9 cellular contexts compared by ENCODE assay signal in the genomic region with DNA sequence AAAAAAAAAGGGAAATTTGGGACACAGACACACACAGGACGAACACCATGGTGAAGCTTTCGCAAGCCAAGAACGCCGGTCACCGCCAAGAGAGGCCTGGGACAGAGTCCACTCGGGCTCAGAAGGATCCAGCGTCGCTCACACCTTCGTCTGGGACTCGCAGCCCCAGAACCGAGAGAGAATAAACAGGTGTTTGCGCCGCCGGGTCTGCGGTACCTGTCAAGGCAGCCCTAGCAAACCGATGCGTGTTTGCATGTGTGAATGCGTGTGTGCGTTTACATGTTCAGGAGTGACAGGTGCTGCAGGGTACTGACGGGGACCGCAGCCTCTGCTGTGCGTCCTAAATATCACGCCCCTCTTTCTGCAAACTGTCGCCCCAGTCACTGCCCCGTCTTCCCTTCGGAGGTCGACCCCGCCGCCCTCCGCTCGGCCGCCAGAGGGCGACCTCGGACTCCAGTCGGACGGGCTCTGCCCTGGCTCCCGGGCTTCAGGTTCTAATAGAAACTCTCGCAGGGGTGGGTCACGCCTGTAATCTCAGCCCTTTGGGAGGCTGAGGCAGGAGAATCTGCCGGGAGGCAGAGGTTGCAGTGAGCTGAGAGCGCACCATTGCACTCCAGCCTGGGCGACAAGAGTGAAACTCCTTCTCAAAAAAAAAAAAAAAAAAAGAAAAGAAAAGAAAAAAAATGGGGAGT. TPM values are rescaled to one million over a fixed set of nuclear protein-coding genes. Genes with fewer than 3 reads are reported as not detected.
DNase-seq lines count a peak whose midpoint lies in the region; ATAC-seq, FAIRE-seq and TF ChIP-seq lines count a peak whose summit lies in the region.
"Had no signal": no experiment of that assay in that cellular context is flagged by ENCODE, and none has a peak within 500 bp of the region (broad histone marks: within the 10 kb centered on the region; RNA-seq: fewer than 3 reads in every experiment).

No MANE protein-coding gene starts in this region.

- WGBS in H1 (ENCODE audit: extremely low coverage in 1 of 2, insufficient coverage in 1 of 2, insufficient read length in 1 of 2, insufficient replicate concordance in 2 of 2, low coverage in 1 of 2, low lambda C conversion rate in 2 of 2, missing lambda C conversion rate in 1 of 2), 2 experiments = 28% methylated on average over 41 of the region's 42 CpGs; no CpG with 5 or more reads in 1 of the 2 experiments

- H3K23me2 ChIP-seq in H1 (ENCODE audit: low read depth, low read length) = peaks cover 4% of the 10 kb centered on the region; the same call in 1 of the 2 replicates

- H4K91ac ChIP-seq in H1 (replicated peaks; ENCODE audit: insufficient read length, low read length) = no peak overlapping the region

- H2BK120ac ChIP-seq in H1 (replicated peaks; ENCODE audit: low read depth, low read length) = no peak overlapping the region

- H4K20me1 ChIP-seq in H1 (replicated peaks in 1 of 2; ENCODE audit: control insufficient read depth in 1 of 2, insufficient read depth in 2 of 2, low read length in 2 of 2) = no peaks in the 10 kb centered on the region

- H3K27ac ChIP-seq in H1 (ENCODE audit: low read depth, low read length) = no peak overlapping the region
- H3K27ac ChIP-seq: epithelial cell of prostate had no signal

- peaks cover 10% of the 10 kb centered on the region for H3K27me3 Mint-ChIP-seq in activated CD8-positive, alpha-beta T cell treated with anti-CD3 and anti-CD28 coated beads, Interleukin-2, amount 10 ng/mL, durations not matched to agents 7 days and 5 days (ENCODE audit: low read depth)

- H4K8ac ChIP-seq in H1 (ENCODE audit: extremely low read depth, insufficient read depth, low read length) = no peak overlapping the region

- no peaks in the 10 kb centered on the region for H3K79me2 ChIP-seq in H1 (ENCODE audit: control insufficient read depth in 1 of 2, insufficient read depth in 2 of 2, low read length in 2 of 2)

- peaks cover 6% of the 10 kb centered on the region for H3K9me3 Mint-ChIP-seq in activated CD8-positive, alpha-beta T cell treated with anti-CD3 and anti-CD28 coated beads, Interleukin-2, amount 10 ng/mL, durations not matched to agents 7 days and 5 days (ENCODE audit: insufficient read depth)

- peaks cover 0 to 8% (median 4%) of the 10 kb centered on the region in 4 experiments; a peak in 4 of 7 replicates for H3K4me1 ChIP-seq in H1 (replicated peaks in 1 of 4; ENCODE audit: control insufficient read depth in 3 of 4, insufficient read depth in 4 of 4, low read length in 3 of 4)

- peak overlapping the region; percentile 72 for H3K4me3 Mint-ChIP-seq in activated CD8-positive, alpha-beta T cell treated with anti-CD3 and anti-CD28 coated beads, Interleukin-2, amount 10 ng/mL, durations not matched to agents 7 days and 5 days

- H3K9ac ChIP-seq in H1 (replicated peaks in 1 of 4; ENCODE audit: extremely low read depth in 1 of 4, low read depth in 3 of 4, low read length in 3 of 4) = no peak overlapping the region

- peaks cover 27% of the 10 kb centered on the region for H3K4me1 Mint-ChIP-seq in activated CD8-positive, alpha-beta T cell treated with anti-CD3 and anti-CD28 coated beads, Interleukin-2, amount 10 ng/mL, durations not matched to agents 7 days and 5 days (ENCODE audit: low read depth)

- H3K79me1 ChIP-seq in H1 (ENCODE audit: low read depth, low read length) = no peaks in the 10 kb centered on the region

- no peak overlapping the region for H2AFZ ChIP-seq in H1 (ENCODE audit: low read length)

- peaks cover 0 to 5% (median 1%) of the 10 kb centered on the region in 4 experiments; a peak in 4 of 8 replicates for H3K36me3 ChIP-seq in H1 (ENCODE audit: control insufficient read depth in 2 of 4, insufficient read depth in 4 of 4, low read length in 3 of 4)

- no peak overlapping the region for H2BK5ac ChIP-seq in H1 (ENCODE audit: low read depth, low read length)

- DNase-seq in DMS79 (lab: John Stamatoyannopoulos, UW) (peak; percentile 37), NCI-H748 (lab: John Stamatoyannopoulos, UW; ENCODE audit: unreplicated experiment) (peak; percentile 75), H1 (ENCODE audit: low read depth in 1 of 2, low spot score in 2 of 2) (peak in 1 of 2 experiments; percentile 95), midbrain (lab: John Stamatoyannopoulos, UW) (peak; percentile 78), SKM-1 (lab: John Stamatoyannopoulos, UW; ENCODE audit: unreplicated experiment) (no peak)
- peak; percentile 87 for DNase-seq in activated CD8-positive, alpha-beta T cell treated with anti-CD3 and anti-CD28 coated beads, Interleukin-2, amount 10 ng/mL, durations not matched to agents 7 days and 5 days
- peak; percentile 73 to 79 for DNase-seq in stimulated activated CD8-positive, alpha-beta memory T cell treated with anti-CD3 and anti-CD28 coated beads, Interleukin-15, amount 100 ng/mL, for 48 hours (ENCODE audit: low read depth in 2 of 2)

- TF ChIP-seq EP300 in H1 (IDR thresholded peaks at IDR 0.05; ENCODE audit: borderline replicate concordance in 1 of 2, low read depth in 2 of 2, low read length in 2 of 2) = no peak

- H3K4me3 ChIP-seq in H1 (ENCODE audit: extremely low read depth in 1 of 4, insufficient read depth in 2 of 4, low read depth in 3 of 4, low read length in 4 of 4) = peak overlapping the region in 3 of 4 experiments; percentile 20 to 52 (median 36); a peak in 5 of 8 replicates

- no peaks in the 10 kb centered on the region; a peak in 1 of 7 replicates for H3K27me3 ChIP-seq in H1 (replicated peaks in 1 of 4; ENCODE audit: control insufficient read depth in 3 of 4, extremely low read depth in 1 of 4, insufficient read depth in 3 of 4, low read length in 3 of 4)

- no peak overlapping the region for H3K4ac ChIP-seq in H1 (replicated peaks; ENCODE audit: insufficient read length, low read depth, low read length)

- no peak overlapping the region for H3K14ac ChIP-seq in H1 (ENCODE audit: insufficient read length)

- POLR2A ChIA-PET in activated CD8-positive, alpha-beta T cell treated with anti-CD3 and anti-CD28 coated beads, Interleukin-2, amount 10 ng/mL, durations not matched to agents 7 days and 5 days (lab: Charles Lee) = interaction anchor here (0.6 to 1.1 kb wide), 2 partner anchors 58 to 60 kb away, joined by 3 read pairs; no protein-coding TSS in a partner anchor
- POLR2A ChIA-PET in H1 (lab: Charles Lee; ENCODE audit: partially characterized antibody) = interaction anchor here (0.9 to 2.7 kb wide), 4 partner anchors 9 to 43 kb away, joined by 3 to 13 read pairs (median 4); no protein-coding TSS in a partner anchor

- H3K56ac ChIP-seq in H1 (replicated peaks; ENCODE audit: insufficient read length, low read depth, low read length) = no peak overlapping the region

- H2BK20ac ChIP-seq in H1 (ENCODE audit: low read length) = no peak overlapping the region

- no peak overlapping the region for H3K18ac ChIP-seq in H1 (ENCODE audit: extremely low read depth, low read length)

- H2BK12ac ChIP-seq in H1 (ENCODE audit: low read depth, low read length) = no peak overlapping the region

- no peak overlapping the region for H4K5ac ChIP-seq in H1 (ENCODE audit: insufficient read length, low read depth, low read length)

- peak; percentile 58 for ATAC-seq in HG02938 (IDR thresholded peaks at IDR 0.05; ENCODE audit: unreplicated experiment)
- peak; percentile 94 for ATAC-seq in activated CD8-positive, alpha-beta T cell treated with anti-CD3 and anti-CD28 coated beads, Interleukin-2, amount 10 ng/mL, durations not matched to agents 7 days and 5 days

- CTCF ChIA-PET in activated CD8-positive, alpha-beta T cell treated with anti-CD3 and anti-CD28 coated beads, Interleukin-2, amount 10 ng/mL, durations not matched to agents 7 days and 5 days (lab: Charles Lee) = interaction anchor here (0.7 to 2.2 kb wide), 11 partner anchors 17 to 333 kb away, joined by 3 to 9 read pairs (median 3); no protein-coding TSS in a partner anchor
- CTCF ChIA-PET in H1 (lab: Charles Lee; ENCODE audit: partially characterized antibody) = interaction anchor here (0.6 to 4.7 kb wide), 45 partner anchors 8 to 386 kb away, joined by 3 to 40 read pairs (median 5); partner anchors contain the start of genes ADAT3 and SCAMP4

- no peak for FAIRE-seq in H1 (lab: Jason Lieb, UNC)

- H2BK15ac ChIP-seq in H1 (ENCODE audit: low read length) = no peak overlapping the region

- H3K4me2 ChIP-seq in H1 (ENCODE audit: insufficient read depth in 1 of 2, low read depth in 2 of 2, low read length in 2 of 2) = peak overlapping the region; percentile 50 to 75

- peak; percentile 72 to 84 for TF ChIP-seq RAD21 in H1 (IDR thresholded peaks at IDR 0.05 in 1 of 2, conservative IDR thresholded peaks at IDR 0.05 in 1 of 2; ENCODE audit: low read depth in 2 of 2, low read length in 2 of 2)

- H3K9me3 ChIP-seq in H1 (ENCODE audit: insufficient read depth in 2 of 2, low read depth in 1 of 2, low read length in 1 of 2) = peaks cover 3 to 9% of the 10 kb centered on the region in 2 experiments; a peak in 2 of 4 replicates

- peaks cover 15% of the 10 kb centered on the region for H3K36me3 Mint-ChIP-seq in activated CD8-positive, alpha-beta T cell treated with anti-CD3 and anti-CD28 coated beads, Interleukin-2, amount 10 ng/mL, durations not matched to agents 7 days and 5 days (ENCODE audit: low read depth)

- TF ChIP-seq POLR2A in H1 (IDR thresholded peaks at IDR 0.05; ENCODE audit: control extremely low read depth in 1 of 2, low read depth in 2 of 2, low read length in 2 of 2) = no peak

- H3K23ac ChIP-seq in H1 (ENCODE audit: insufficient read length) = no peak overlapping the region

- TF ChIP-seq CTCF in H1 (IDR thresholded peaks at IDR 0.05; ENCODE audit: control extremely low read depth in 1 of 3, insufficient read depth in 1 of 3, low read depth in 1 of 3, low read length in 3 of 3) = peak; percentile 83 to 89 (median 89)

- H2AK5ac ChIP-seq in H1 (ENCODE audit: low read depth, low read length) = no peak overlapping the region

- H3K27ac Mint-ChIP-seq in activated CD8-positive, alpha-beta T cell treated with anti-CD3 and anti-CD28 coated beads, Interleukin-2, amount 10 ng/mL, durations not matched to agents 7 days and 5 days = no peak overlapping the region

RNA-seq across cellular contexts. Expression of gene CSNK1G2, which starts 11.8 kb away (rescaled TPM):
- total RNA-seq in activated CD8-positive, alpha-beta T cell treated with anti-CD3 and anti-CD28 coated beads, Interleukin-2, amount 10 ng/mL, durations not matched to agents 7 days and 5 days = 100 to 1,000 TPM; 103 to 105 TPM
- total RNA-seq in H1 (2021; fragmentation: NEBNext Ultra II Directional; extraction: Animal tissue kit (Norgen Biotek cat#: 25700)) = 99.5 and 108 TPM in 2 replicates
- polyA plus RNA-seq in H1 (2011; rRNA removed) = 130 and 184 TPM in 2 replicates
- polyA plus RNA-seq in H1 (2011; cell fraction: cytosol; rRNA removed) = 123 TPM
- polyA plus RNA-seq in H1 (2011; cell fraction: nucleus; rRNA removed) = 379 TPM
- 99.6 to 116 TPM (median 105 TPM) in 4 replicates for polyA plus RNA-seq in H1 (2012, experiment 1 of 2)
- 147 TPM for polyA plus RNA-seq in H1 (2012, experiment 2 of 2)
- 141 TPM for polyA plus RNA-seq in H1 (2013, experiment 1 of 2)
- polyA plus RNA-seq in H1 (2013, experiment 2 of 2) = 142 TPM
- 46.6 and 71.7 TPM in 2 replicates for polyA minus RNA-seq in H1 (2011; rRNA and poly(A)+ RNA removed)
- 61.9 TPM for polyA minus RNA-seq in H1 (2011; cell fraction: cytosol; rRNA and poly(A)+ RNA removed)
- polyA minus RNA-seq in H1 (2011; cell fraction: nucleus; rRNA and poly(A)+ RNA removed) = 59.6 TPM

RNA-seq across cellular contexts. Expression of gene ADAT3, which starts 24.0 kb away (rescaled TPM):
- 10 to 100 TPM in 1 of 2 experiments, 1 to 10 TPM in 1; 9.9 to 11.0 TPM for total RNA-seq in activated CD8-positive, alpha-beta T cell treated with anti-CD3 and anti-CD28 coated beads, Interleukin-2, amount 10 ng/mL, durations not matched to agents 7 days and 5 days
- total RNA-seq in H1 (2021; fragmentation: NEBNext Ultra II Directional; extraction: Animal tissue kit (Norgen Biotek cat#: 25700)) = 10.2 and 10.8 TPM in 2 replicates
- 5.4 and 9.8 TPM in 2 replicates for polyA plus RNA-seq in H1 (2011; rRNA removed)
- polyA plus RNA-seq in H1 (2011; cell fraction: cytosol; rRNA removed) = 3.8 TPM
- polyA plus RNA-seq in H1 (2011; cell fraction: nucleus; rRNA removed) = 8.3 TPM
- polyA plus RNA-seq in H1 (2012, experiment 1 of 2) = 2.4 to 6.3 TPM (median 5.5 TPM) in 4 replicates
- 4.1 TPM for polyA plus RNA-seq in H1 (2012, experiment 2 of 2)
- polyA plus RNA-seq in H1 (2013, experiment 1 of 2) = 7.0 TPM
- polyA plus RNA-seq in H1 (2013, experiment 2 of 2) = 6.6 TPM
- polyA minus RNA-seq in H1 (2011; rRNA and poly(A)+ RNA removed) = 1.0 TPM in 1 of 2 replicates, not detected in the other
- 7.4 TPM for polyA minus RNA-seq in H1 (2011; cell fraction: cytosol; rRNA and poly(A)+ RNA removed)
- polyA minus RNA-seq in H1 (2011; cell fraction: nucleus; rRNA and poly(A)+ RNA removed) = 7.8 TPM

RNA-seq across cellular contexts. Expression of gene SCAMP4, which starts 24.0 kb away (rescaled TPM):
- 10 to 100 TPM; 29.9 to 37.2 TPM for total RNA-seq in activated CD8-positive, alpha-beta T cell treated with anti-CD3 and anti-CD28 coated beads, Interleukin-2, amount 10 ng/mL, durations not matched to agents 7 days and 5 days
- total RNA-seq in H1 (2021; fragmentation: NEBNext Ultra II Directional; extraction: Animal tissue kit (Norgen Biotek cat#: 25700)) = 61.4 and 65.7 TPM in 2 replicates
- polyA plus RNA-seq in H1 (2011; rRNA removed) = 17.1 and 39.6 TPM in 2 replicates
- polyA plus RNA-seq in H1 (2011; cell fraction: cytosol; rRNA removed) = 24.4 TPM
- 75.6 TPM for polyA plus RNA-seq in H1 (2011; cell fraction: nucleus; rRNA removed)
- 35.8 to 66.0 TPM (median 58.3 TPM) in 4 replicates for polyA plus RNA-seq in H1 (2012, experiment 1 of 2)
- polyA plus RNA-seq in H1 (2012, experiment 2 of 2) = 37.8 TPM
- 58.4 TPM for polyA plus RNA-seq in H1 (2013, experiment 1 of 2)
- polyA plus RNA-seq in H1 (2013, experiment 2 of 2) = 60.6 TPM
- 20.5 TPM in 2 replicates for polyA minus RNA-seq in H1 (2011; rRNA and poly(A)+ RNA removed)
- 26.4 TPM for polyA minus RNA-seq in H1 (2011; cell fraction: cytosol; rRNA and poly(A)+ RNA removed)
- 39.3 TPM for polyA minus RNA-seq in H1 (2011; cell fraction: nucleus; rRNA and poly(A)+ RNA removed)

RNA-seq across cellular contexts. Expression of gene ABHD17A, which starts 43.9 kb away (rescaled TPM):
- 100 to 1,000 TPM; 181 to 196 TPM for total RNA-seq in activated CD8-positive, alpha-beta T cell treated with anti-CD3 and anti-CD28 coated beads, Interleukin-2, amount 10 ng/mL, durations not matched to agents 7 days and 5 days
- total RNA-seq in H1 (2021; fragmentation: NEBNext Ultra II Directional; extraction: Animal tissue kit (Norgen Biotek cat#: 25700)) = 41.2 and 45.3 TPM in 2 replicates
- 87.4 and 98.0 TPM in 2 replicates for polyA plus RNA-seq in H1 (2011; rRNA removed)
- polyA plus RNA-seq in H1 (2011; cell fraction: cytosol; rRNA removed) = 60.4 TPM
- 86.1 TPM for polyA plus RNA-seq in H1 (2011; cell fraction: nucleus; rRNA removed)
- 15.8 to 35.0 TPM (median 33.1 TPM) in 4 replicates for polyA plus RNA-seq in H1 (2012, experiment 1 of 2)
- 33.7 TPM for polyA plus RNA-seq in H1 (2012, experiment 2 of 2)
- 35.1 TPM for polyA plus RNA-seq in H1 (2013, experiment 1 of 2)
- polyA plus RNA-seq in H1 (2013, experiment 2 of 2) = 34.7 TPM
- polyA minus RNA-seq in H1 (2011; rRNA and poly(A)+ RNA removed) = 8.1 and 11.4 TPM in 2 replicates
- 24.5 TPM for polyA minus RNA-seq in H1 (2011; cell fraction: cytosol; rRNA and poly(A)+ RNA removed)
- polyA minus RNA-seq in H1 (2011; cell fraction: nucleus; rRNA and poly(A)+ RNA removed) = 18.1 TPM
